ENCODE assay signal across 12 cellular contexts in genomic region chr16:11047057-11047456, GRCh38.
DNase-seq lines count a peak whose midpoint lies in the region; ATAC-seq, FAIRE-seq and TF ChIP-seq lines count a peak whose summit lies in the region.
"Had no signal": no experiment of that assay in that cellular context is flagged by ENCODE, and none has a peak within 500 bp of the region (broad histone marks: within the 10 kb centered on the region; RNA-seq: fewer than 3 reads in every experiment).

No MANE protein-coding gene starts in this region.

- H3K27ac ChIP-seq in SK-N-SH (ENCODE audit: low read depth in 2 of 2, low read length in 1 of 2), result peak overlapping the region; percentile 72 to 94
- H3K27ac ChIP-seq in hepatocyte, result peak overlapping the region; percentile 84
- peak overlapping the region in 1 of 2 donors; percentile 48 for H3K27ac ChIP-seq in small intestine (ENCODE audit: low read depth in 1 of 2, low read length in 1 of 2)
- H3K27ac ChIP-seq: cardiac muscle cell had no signal

- POLR2A ChIA-PET in SK-N-SH (lab: Yijun Ruan, JAX), result no interaction called here

- H2AFZ ChIP-seq in SK-N-SH (ENCODE audit: low read depth) (no peak overlapping the region), hepatocyte (no peak overlapping the region)

- CTCF ChIA-PET in SK-N-SH (lab: Yijun Ruan, JAX), result interaction anchor here (1.2 to 1.3 kb wide), 2 partner anchors 83 to 208 kb away, joined by 3 to 4 read pairs; no protein-coding TSS in a partner anchor

- H4K20me1 ChIP-seq in SK-N-SH (ENCODE audit: insufficient read depth) (no peaks in the 10 kb centered on the region), hepatocyte (ENCODE audit: insufficient read depth, poor library complexity, severe bottlenecking) (no peaks in the 10 kb centered on the region)

- TF ChIP-seq EP300 in SK-N-SH (IDR thresholded peaks at IDR 0.05; ENCODE audit: borderline replicate concordance in 1 of 2, low read depth in 1 of 2, low read length in 1 of 2), result peak; percentile 66 to 80

- WGBS in SK-N-SH (ENCODE audit: low lambda C conversion rate), result 30% methylated on average over 4 of the region's 4 CpGs
- 56% methylated on average over 4 of the region's 4 CpGs for WGBS in hepatocyte (ENCODE audit: low lambda C conversion rate, missing lambda C conversion rate)
- 62 to 90% (median 82%) methylated on average over 4 of the region's 4 CpGs for WGBS in small intestine, 3 donors

- H3K9ac ChIP-seq in SK-N-SH, result no peak overlapping the region

- no peak overlapping the region; the same call in 1 of the 2 replicates for H3K4me2 ChIP-seq in SK-N-SH
- peak overlapping the region; percentile 30 for H3K4me2 ChIP-seq in hepatocyte

- FAIRE-seq in small intestine (lab: Jason Lieb, UNC), result no peak

- H3K27me3 ChIP-seq in SK-N-SH (ENCODE audit: insufficient read depth), result no peaks in the 10 kb centered on the region
- H3K27me3 ChIP-seq in hepatocyte, result no peaks in the 10 kb centered on the region
- H3K27me3 ChIP-seq in small intestine (ENCODE audit: control insufficient read depth in 2 of 2, insufficient read depth in 2 of 2, low read length in 2 of 2), result no peaks in the 10 kb centered on the region
- H3K27me3 ChIP-seq: cardiac muscle cell had no signal

- H3K4me1 ChIP-seq in SK-N-SH (ENCODE audit: control insufficient read depth in 1 of 2, insufficient read depth in 2 of 2, low read depth in 1 of 2, low read length in 1 of 2) (peaks cover 25 to 31% of the 10 kb centered on the region in 2 experiments), hepatocyte (ENCODE audit: insufficient read depth) (peaks cover 33% of the 10 kb centered on the region), small intestine (ENCODE audit: control insufficient read depth in 2 of 2, insufficient read depth in 1 of 2, low read depth in 1 of 2, low read length in 1 of 2) (no peaks in the 10 kb centered on the region)

- H3K36me3 ChIP-seq in SK-N-SH (replicated peaks in 1 of 2; ENCODE audit: control insufficient read depth in 1 of 2, insufficient read depth in 2 of 2, low read length in 1 of 2), result peaks cover 22 to 24% of the 10 kb centered on the region in 2 experiments
- H3K36me3 ChIP-seq in hepatocyte (replicated peaks; ENCODE audit: insufficient read depth, low read depth), result no peaks in the 10 kb centered on the region
- H3K36me3 ChIP-seq in small intestine (ENCODE audit: control insufficient read depth in 2 of 2, insufficient read depth in 2 of 2, low read length in 2 of 2), result peaks cover 5 to 16% of the 10 kb centered on the region in 2 donors

- no peak; the same call in 1 of the 2 replicates for TF ChIP-seq RAD21 in SK-N-SH (IDR thresholded peaks at IDR 0.05; ENCODE audit: low read length)

- peaks cover 12% of the 10 kb centered on the region for H3F3A ChIP-seq in SK-N-SH (replicated peaks; ENCODE audit: insufficient read depth)

- no peaks in the 10 kb centered on the region for H3K9me3 ChIP-seq in SK-N-SH
- H3K9me3 ChIP-seq in hepatocyte (ENCODE audit: low read depth), result no peaks in the 10 kb centered on the region
- no peaks in the 10 kb centered on the region for H3K9me3 ChIP-seq in small intestine (ENCODE audit: control insufficient read depth, low read depth)

- TF ChIP-seq CTCF in SK-N-SH (IDR thresholded peaks at IDR 0.05) (no peak), hepatocyte (IDR thresholded peaks at IDR 0.05; ENCODE audit: poor library complexity) (no peak)

- H3K79me2 ChIP-seq in SK-N-SH (ENCODE audit: insufficient read depth) (no peaks in the 10 kb centered on the region), hepatocyte (no peaks in the 10 kb centered on the region)

- DNase-seq in A172 (ENCODE audit: low spot score), result peak; percentile 20
- DNase-seq in GM03348 (ENCODE audit: low spot score), result peak; percentile 73
- peak; percentile 54 for DNase-seq in SK-N-SH
- DNase-seq in hepatocyte (ENCODE audit: low spot score), result peak; percentile 31
- DNase-seq in NCI-H146 (lab: John Stamatoyannopoulos, UW), result no peak
- DNase-seq in small intestine, result no peak
- no peak for DNase-seq in posterior cingulate gyrus
- DNase-seq: CD8-positive, alpha-beta T cell; NCI-H2227 treated with DMSO at 0.1 percent for 48 hours; SW 1271 had no signal

- H3K4me3 ChIP-seq in SK-N-SH (ENCODE audit: low read depth in 2 of 2, low read length in 1 of 2) (no peak overlapping the region; a peak in 1 of 4 replicates), hepatocyte (no peak overlapping the region), small intestine (ENCODE audit: low read depth in 1 of 2, low read length in 2 of 2) (no peak overlapping the region)
- H3K4me3 ChIP-seq: cardiac muscle cell had no signal

- ATAC-seq in HG03097 (IDR thresholded peaks at IDR 0.05; ENCODE audit: low FRiP score, unreplicated experiment), result no peak
- ATAC-seq: CD8-positive, alpha-beta T cell had no signal

- intact Hi-C loops in posterior cingulate gyrus (cut with DNase I), result no loop called here

- H3K9me2 ChIP-seq in SK-N-SH, result no peaks in the 10 kb centered on the region
- H3K9me2 ChIP-seq in hepatocyte (replicated peaks; ENCODE audit: insufficient read depth), result no peaks in the 10 kb centered on the region

TF ChIP-seq in SK-N-SH, 30 proteins besides CTCF, POLR2A, EP300 and RAD21:
- TF ChIP-seq, protein P1, sequence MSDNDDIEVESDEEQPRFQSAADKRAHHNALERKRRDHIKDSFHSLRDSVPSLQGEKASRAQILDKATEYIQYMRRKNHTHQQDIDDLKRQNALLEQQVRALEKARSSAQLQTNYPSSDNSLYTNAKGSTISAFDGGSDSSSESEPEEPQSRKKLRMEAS (IDR thresholded peaks at IDR 0.05; ENCODE audit: low read depth), result peak; percentile 53; the same call in 1 of the 2 replicates
- TF ChIP-seq PBX3 (IDR thresholded peaks at IDR 0.05) (peak; percentile 78), YY1 (IDR thresholded peaks at IDR 0.05; ENCODE audit: low read depth) (no peak), FOXM1 (IDR thresholded peaks at IDR 0.05; ENCODE audit: low read depth) (0 out of 2 replicates have a peak, but pooled peaks have one; percentile 39), POLR2AphosphoS5 (IDR thresholded peaks at IDR 0.05; ENCODE audit: low read depth, low read length) (peak; percentile 70; the same call in 1 of the 2 replicates), EZH2phosphoT487 (IDR thresholded peaks at IDR 0.05; ENCODE audit: borderline replicate concordance, low read depth) (no peak), NFIC (IDR thresholded peaks at IDR 0.05; ENCODE audit: borderline replicate concordance) (peak; percentile 34; the same call in 1 of the 2 replicates), MXI1 (IDR thresholded peaks at IDR 0.05; ENCODE audit: low read depth, low read length) (peak; percentile 93), NRF1 (IDR thresholded peaks at IDR 0.05; ENCODE audit: low read depth, low read length) (no peak), ELF1 (IDR thresholded peaks at IDR 0.05) (peak; percentile 48; the same call in 1 of the 2 replicates), TCF12 (IDR thresholded peaks at IDR 0.05) (peak; percentile 98), SIN3A (IDR thresholded peaks at IDR 0.05; ENCODE audit: borderline replicate concordance, low read depth, low read length) (no peak), GABPA (IDR thresholded peaks at IDR 0.05; ENCODE audit: low read depth) (no peak), CHD2 (IDR thresholded peaks at IDR 0.05; ENCODE audit: low read length, partially characterized antibody) (peak; percentile 14)
- TF ChIP-seq, protein P2, sequence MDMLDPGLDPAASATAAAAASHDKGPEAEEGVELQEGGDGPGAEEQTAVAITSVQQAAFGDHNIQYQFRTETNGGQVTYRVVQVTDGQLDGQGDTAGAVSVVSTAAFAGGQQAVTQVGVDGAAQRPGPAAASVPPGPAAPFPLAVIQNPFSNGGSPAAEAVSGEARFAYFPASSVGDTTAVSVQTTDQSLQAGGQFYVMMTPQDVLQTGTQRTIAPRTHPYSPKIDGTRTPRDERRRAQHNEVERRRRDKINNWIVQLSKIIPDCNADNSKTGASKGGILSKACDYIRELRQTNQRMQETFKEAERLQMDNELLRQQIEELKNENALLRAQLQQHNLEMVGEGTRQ (IDR thresholded peaks at IDR 0.05; ENCODE audit: borderline replicate concordance, low read depth, low read length), result peak; percentile 47; the same call in 1 of the 2 replicates
- TF ChIP-seq, protein P3, sequence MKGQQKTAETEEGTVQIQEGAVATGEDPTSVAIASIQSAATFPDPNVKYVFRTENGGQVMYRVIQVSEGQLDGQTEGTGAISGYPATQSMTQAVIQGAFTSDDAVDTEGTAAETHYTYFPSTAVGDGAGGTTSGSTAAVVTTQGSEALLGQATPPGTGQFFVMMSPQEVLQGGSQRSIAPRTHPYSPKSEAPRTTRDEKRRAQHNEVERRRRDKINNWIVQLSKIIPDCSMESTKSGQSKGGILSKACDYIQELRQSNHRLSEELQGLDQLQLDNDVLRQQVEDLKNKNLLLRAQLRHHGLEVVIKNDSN (IDR thresholded peaks at IDR 0.05; ENCODE audit: borderline replicate concordance, low read depth), result peak; percentile 79
- TF ChIP-seq, protein P4, sequence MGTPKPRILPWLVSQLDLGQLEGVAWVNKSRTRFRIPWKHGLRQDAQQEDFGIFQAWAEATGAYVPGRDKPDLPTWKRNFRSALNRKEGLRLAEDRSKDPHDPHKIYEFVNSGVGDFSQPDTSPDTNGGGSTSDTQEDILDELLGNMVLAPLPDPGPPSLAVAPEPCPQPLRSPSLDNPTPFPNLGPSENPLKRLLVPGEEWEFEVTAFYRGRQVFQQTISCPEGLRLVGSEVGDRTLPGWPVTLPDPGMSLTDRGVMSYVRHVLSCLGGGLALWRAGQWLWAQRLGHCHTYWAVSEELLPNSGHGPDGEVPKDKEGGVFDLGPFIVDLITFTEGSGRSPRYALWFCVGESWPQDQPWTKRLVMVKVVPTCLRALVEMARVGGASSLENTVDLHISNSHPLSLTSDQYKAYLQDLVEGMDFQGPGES (IDR thresholded peaks at IDR 0.05; ENCODE audit: low read depth, low read length), result no peak

Comparison
In these comparisons a context has a peak if more than half of its experiments do, and no peak if none do; other contexts are left out.
1. DNase-seq: peak in A172 (single experiment), GM03348 (single experiment), SK-N-SH (single experiment) and hepatocyte (single experiment); none in NCI-H146 (single experiment), small intestine (single experiment) and posterior cingulate gyrus (0 of 10).